9 cellular contexts compared by ENCODE assay signal in genomic region chr10:117543245-117543998, GRCh38. TPM values are rescaled to one million over a fixed set of nuclear protein-coding genes. Genes with fewer than 3 reads are reported as not detected.
DNase-seq lines count a peak whose midpoint lies in the region; ATAC-seq and TF ChIP-seq lines count a peak whose summit lies in the region.
"Had no signal": no experiment of that assay in that cellular context is flagged by ENCODE, and none has a peak within 500 bp of the region (broad histone marks: within the 10 kb centered on the region; RNA-seq: fewer than 3 reads in every experiment).

No MANE protein-coding gene starts in this region.

- H3K4me3 Mint-ChIP-seq in activated naive CD4-positive, alpha-beta T cell treated with anti-CD3 and anti-CD28 coated beads, Interleukin-2, amount 10 ng/mL, durations not matched to agents 7 days and 5 days: no peak overlapping the region
- H3K4me3 Mint-ChIP-seq in CD4-positive, alpha-beta T cell: no peak overlapping the region

- peaks cover 98% of the 10 kb centered on the region for H3K27me3 Mint-ChIP-seq in activated naive CD4-positive, alpha-beta T cell treated with anti-CD3 and anti-CD28 coated beads, Interleukin-2, amount 10 ng/mL, durations not matched to agents 7 days and 5 days
- peaks cover 73% of the 10 kb centered on the region for H3K27me3 Mint-ChIP-seq in CD4-positive, alpha-beta T cell

- H3K9me3 ChIP-seq in breast epithelium (no peaks in the 10 kb centered on the region), uterus (no peaks in the 10 kb centered on the region)
- H3K9me3 ChIP-seq in CD4-positive, alpha-beta T cell (ENCODE audit: control insufficient read depth, low read length): no peaks in the 10 kb centered on the region

- TF ChIP-seq POLR2A in breast epithelium (IDR thresholded peaks at IDR 0.05): no peak
- TF ChIP-seq POLR2A in lower leg skin (IDR thresholded peaks at IDR 0.05): no peak
- TF ChIP-seq POLR2A in uterus (IDR thresholded peaks at IDR 0.05): no peak

- H3K27ac Mint-ChIP-seq in activated naive CD4-positive, alpha-beta T cell treated with anti-CD3 and anti-CD28 coated beads, Interleukin-2, amount 10 ng/mL, durations not matched to agents 7 days and 5 days: peak overlapping the region; percentile 49
- H3K27ac Mint-ChIP-seq in CD4-positive, alpha-beta T cell: no peak overlapping the region

- no peaks in the 10 kb centered on the region for H3K9me3 Mint-ChIP-seq in activated naive CD4-positive, alpha-beta T cell treated with anti-CD3 and anti-CD28 coated beads, Interleukin-2, amount 10 ng/mL, durations not matched to agents 7 days and 5 days
- H3K9me3 Mint-ChIP-seq in CD4-positive, alpha-beta T cell: no peaks in the 10 kb centered on the region

- H3K36me3 ChIP-seq in breast epithelium (no peaks in the 10 kb centered on the region), uterus (no peaks in the 10 kb centered on the region)

- peaks cover 5 to 97% of the 10 kb centered on the region in 2 donors for H3K27me3 ChIP-seq in breast epithelium
- H3K27me3 ChIP-seq in uterus: no peaks in the 10 kb centered on the region
- H3K27me3 ChIP-seq in CD4-positive, alpha-beta T cell (ENCODE audit: control insufficient read depth, insufficient read depth, low read length): peaks cover 86% of the 10 kb centered on the region

- CTCF ChIA-PET in activated naive CD4-positive, alpha-beta T cell treated with anti-CD3 and anti-CD28 coated beads, Interleukin-2, amount 10 ng/mL, durations not matched to agents 7 days and 5 days (lab: Charles Lee): no interaction called here
- CTCF ChIA-PET in CD4-positive, alpha-beta T cell (lab: Charles Lee): no interaction called here

- ATAC-seq in CD4-positive, alpha-beta T cell (ENCODE audit: poor library complexity): no peak
- ATAC-seq in GM19397 (IDR thresholded peaks at IDR 0.05; ENCODE audit: unreplicated experiment) (no peak), HG03135 (IDR thresholded peaks at IDR 0.05; ENCODE audit: unreplicated experiment) (no peak)
- ATAC-seq: K562 had no signal

- peak overlapping the region; percentile 48 to 72 (median 69) for H3K4me3 ChIP-seq in breast epithelium
- H3K4me3 ChIP-seq in lower leg skin (ENCODE audit: low read depth, poor library complexity, severe bottlenecking): peak overlapping the region; percentile 64
- peak overlapping the region; percentile 60 to 77 for H3K4me3 ChIP-seq in uterus
- H3K4me3 ChIP-seq: K562 had no signal

- TF ChIP-seq CTCF in breast epithelium (IDR thresholded peaks at IDR 0.05) (no peak), lower leg skin (IDR thresholded peaks at IDR 0.05) (no peak), uterus (IDR thresholded peaks at IDR 0.05) (no peak)
- TF ChIP-seq CTCF in CD4-positive, alpha-beta T cell (IDR thresholded peaks at IDR 0.05): no peak

- POLR2A ChIA-PET in CD4-positive, alpha-beta T cell (lab: Charles Lee): no interaction called here

- intact Hi-C loops in breast epithelium (cut with DNase I; ENCODE audit: low total_unique reads) (no loop called here), lower leg skin (cut with DNase I; ENCODE audit: low total_unique reads) (loop anchor here (10.0 kb wide), 1 partner anchor 211 kb away; no protein-coding TSS in a partner anchor), uterus (cut with DNase I; ENCODE audit: low total_unique reads) (loop anchor here (10.0 kb wide), 2 partner anchors 99 to 701 kb away; no protein-coding TSS in a partner anchor)
- intact Hi-C loops in CD4-positive, alpha-beta T cell (cut with DNase I, micrococcal nuclease): no loop called here

- peaks cover 3% of the 10 kb centered on the region for H3K36me3 Mint-ChIP-seq in activated naive CD4-positive, alpha-beta T cell treated with anti-CD3 and anti-CD28 coated beads, Interleukin-2, amount 10 ng/mL, durations not matched to agents 7 days and 5 days
- H3K36me3 Mint-ChIP-seq in CD4-positive, alpha-beta T cell (ENCODE audit: low read depth): no peaks in the 10 kb centered on the region

- H3K27ac ChIP-seq in breast epithelium: peak overlapping the region in 1 of 2 donors; percentile 88
- H3K27ac ChIP-seq in uterus: peak overlapping the region; percentile 98
- H3K27ac ChIP-seq in CD4-positive, alpha-beta T cell (ENCODE audit: low read depth, low read length): no peak overlapping the region

- no peak for DNase-seq in activated naive CD4-positive, alpha-beta T cell treated with anti-CD3 and anti-CD28 coated beads, Interleukin-2, amount 10 ng/mL, durations not matched to agents 7 days and 5 days
- DNase-seq in activated naive CD4-positive, alpha-beta T cell (lab: John Stamatoyannopoulos, UW): no peak
- no peak for DNase-seq in breast epithelium (ENCODE audit: low spot score in 2 of 2)
- DNase-seq in lower leg skin (ENCODE audit: low spot score in 2 of 2): peak; percentile 29 to 88
- peak in 1 of 2 donors; percentile 39 for DNase-seq in uterus
- no peak for DNase-seq in CD4-positive, alpha-beta T cell

- WGBS in lower leg skin, 2 donors: 0 to 1% methylated on average over 30 to 67 of the region's 88 CpGs

- H3K4me1 ChIP-seq in breast epithelium (peaks cover 5 to 7% of the 10 kb centered on the region in 2 donors), uterus (peaks cover 0 to 3% of the 10 kb centered on the region in 2 donors)

- peaks cover 17% of the 10 kb centered on the region for H3K4me1 Mint-ChIP-seq in activated naive CD4-positive, alpha-beta T cell treated with anti-CD3 and anti-CD28 coated beads, Interleukin-2, amount 10 ng/mL, durations not matched to agents 7 days and 5 days
- H3K4me1 Mint-ChIP-seq in CD4-positive, alpha-beta T cell (ENCODE audit: low read depth): peaks cover 32% of the 10 kb centered on the region

RNA-seq across cellular contexts. Expression of gene EMX2, which starts 0.9 kb away (rescaled TPM):
- 1 to 10 TPM in 1 of 3 donors, under 1 TPM in 2; 0.29 to 7.8 (median 0.98) TPM for total RNA-seq in breast epithelium
- total RNA-seq in lower leg skin: 10 to 100 TPM in 1 of 4 donors, 1 to 10 TPM in 3; 3.7 to 10.4 (median 7.2) TPM
- 100 to 1,000 TPM in 1 of 4 donors, 10 to 100 TPM in 2, 1 to 10 TPM in 1; 6.7 to 154 (median 17.1) TPM for total RNA-seq in uterus
- not detected for total RNA-seq in CD4-positive, alpha-beta T cell
- total RNA-seq: K562 had no signal

Comparison
In these comparisons a context has a peak if more than half of its experiments do, and no peak if none do; other contexts are left out.
1. DNase-seq: peak in lower leg skin (2 of 2); none in activated naive CD4-positive, alpha-beta T cell treated with anti-CD3 and anti-CD28 coated beads, Interleukin-2, amount 10 ng/mL, durations not matched to agents 7 days and 5 days (single experiment), activated naive CD4-positive, alpha-beta T cell (0 of 4), breast epithelium (0 of 2) and CD4-positive, alpha-beta T cell (0 of 10).
2. intact Hi-C loops: an anchor here in lower leg skin (10.0 kb wide) and uterus (10.0 kb wide); none called in breast epithelium and CD4-positive, alpha-beta T cell.
3. Peak in every context shown above with its lines, with median percentiles within 50 percentile points of each other: H3K4me3 ChIP-seq.